In genomic region chr19:1262687-1263123, GRCh38 we compare ENCODE assay signal across 8 cellular contexts. TPM values are rescaled to one million over a fixed set of nuclear protein-coding genes. Genes with fewer than 3 reads are reported as not detected.
DNase-seq lines count a peak whose midpoint lies in the region; ATAC-seq, FAIRE-seq and TF ChIP-seq lines count a peak whose summit lies in the region.

No MANE protein-coding gene starts in this region.

- H3K9me3 ChIP-seq in astrocyte (ENCODE audit: insufficient read depth, low read depth, low read length) (no peaks in the 10 kb centered on the region), lower lobe of right lung (no peaks in the 10 kb centered on the region), tibial artery (no peaks in the 10 kb centered on the region)

- H3K4me1 ChIP-seq in astrocyte (ENCODE audit: insufficient read depth, low read length) (peaks cover 70% of the 10 kb centered on the region), lower lobe of right lung (peaks cover 81% of the 10 kb centered on the region), tibial artery (peaks cover 13 to 91% (median 80%) of the 10 kb centered on the region in 4 donors)

- H3K79me2 ChIP-seq in astrocyte (ENCODE audit: insufficient read depth, low read length) = no peaks in the 10 kb centered on the region

- in situ Hi-C loops in KBM-7 (cut with MboI; ENCODE audit: low pct_unique_long_range_greater_than_20kb, low sequenced_read_pairs) = no loop called here

- H3K4me3 ChIP-seq in astrocyte (ENCODE audit: insufficient read depth, low read depth, low read length) (no peak overlapping the region), lower lobe of right lung (peak overlapping the region; percentile 76), tibial artery (peak overlapping the region in 1 of 2 donors; percentile 77)

- H3K4me2 ChIP-seq in astrocyte (ENCODE audit: low read length) = peak overlapping the region; percentile 96

- H3K27ac Mint-ChIP-seq in activated CD4-positive, alpha-beta T cell treated with anti-CD3 and anti-CD28 coated beads, Interleukin-2, amount 10 ng/mL, durations not matched to agents 24 days and 14 days = peak overlapping the region; percentile 37
- H3K27ac Mint-ChIP-seq in astrocyte (ENCODE audit: unreplicated experiment) = no peak overlapping the region

- peak overlapping the region; percentile 84 for H3K9ac ChIP-seq in astrocyte (ENCODE audit: low read length)

- H3K9me3 Mint-ChIP-seq in activated CD4-positive, alpha-beta T cell treated with anti-CD3 and anti-CD28 coated beads, Interleukin-2, amount 10 ng/mL, durations not matched to agents 24 days and 14 days = no peaks in the 10 kb centered on the region
- no peaks in the 10 kb centered on the region for H3K9me3 Mint-ChIP-seq in astrocyte (ENCODE audit: unreplicated experiment)

- DNase-seq in activated CD4-positive, alpha-beta T cell treated with anti-CD3 and anti-CD28 coated beads, Interleukin-2, amount 10 ng/mL, durations not matched to agents 24 days and 14 days = no peak
- DNase-seq in activated CD4-positive, alpha-beta T cell treated with anti-CD3 and anti-CD28 coated beads for 4 hours = no peak
- DNase-seq in astrocyte (ENCODE audit: low read depth) (no peak), lower lobe of right lung (no peak), tibial artery (no peak), KBM-7 (no peak), H4 (ENCODE audit: low spot score) (no peak)

- H3K36me3 Mint-ChIP-seq in activated CD4-positive, alpha-beta T cell treated with anti-CD3 and anti-CD28 coated beads, Interleukin-2, amount 10 ng/mL, durations not matched to agents 24 days and 14 days (ENCODE audit: low read depth) = peaks cover 11% of the 10 kb centered on the region
- H3K36me3 Mint-ChIP-seq in astrocyte (ENCODE audit: low read depth, unreplicated experiment) = peaks cover 2% of the 10 kb centered on the region

- H2AFZ ChIP-seq in astrocyte (ENCODE audit: low read depth, low read length) = no peak overlapping the region

- intact Hi-C loops in activated CD4-positive, alpha-beta T cell treated with anti-CD3 and anti-CD28 coated beads, Interleukin-2, amount 10 ng/mL, durations not matched to agents 24 days and 14 days (cut with micrococcal nuclease) = no loop called here
- intact Hi-C loops in lower lobe of right lung (cut with DNase I) = no loop called here
- intact Hi-C loops in tibial artery (cut with DNase I; ENCODE audit: low total_unique reads) = no loop called here

- peaks cover 43% of the 10 kb centered on the region for H3K4me1 Mint-ChIP-seq in activated CD4-positive, alpha-beta T cell treated with anti-CD3 and anti-CD28 coated beads, Interleukin-2, amount 10 ng/mL, durations not matched to agents 24 days and 14 days
- H3K4me1 Mint-ChIP-seq in astrocyte (ENCODE audit: low read depth, unreplicated experiment) = peaks cover 27% of the 10 kb centered on the region

- no peaks in the 10 kb centered on the region for H3K27me3 ChIP-seq in astrocyte (ENCODE audit: insufficient read depth, low read length)
- no peaks in the 10 kb centered on the region for H3K27me3 ChIP-seq in lower lobe of right lung (ENCODE audit: low read depth)
- no peaks in the 10 kb centered on the region for H3K27me3 ChIP-seq in tibial artery

- H3K27me3 Mint-ChIP-seq in activated CD4-positive, alpha-beta T cell treated with anti-CD3 and anti-CD28 coated beads, Interleukin-2, amount 10 ng/mL, durations not matched to agents 24 days and 14 days = no peaks in the 10 kb centered on the region
- no peaks in the 10 kb centered on the region for H3K27me3 Mint-ChIP-seq in astrocyte (ENCODE audit: low read depth, unreplicated experiment)

- FAIRE-seq in astrocyte (lab: Jason Lieb, UNC) = no peak

- peak overlapping the region; percentile 46 for H3K4me3 Mint-ChIP-seq in activated CD4-positive, alpha-beta T cell treated with anti-CD3 and anti-CD28 coated beads, Interleukin-2, amount 10 ng/mL, durations not matched to agents 24 days and 14 days
- H3K4me3 Mint-ChIP-seq in astrocyte (ENCODE audit: unreplicated experiment) = no peak overlapping the region

- H3K36me3 ChIP-seq in astrocyte (ENCODE audit: insufficient read depth, low read length) (no peaks in the 10 kb centered on the region), lower lobe of right lung (peaks cover 7% of the 10 kb centered on the region), tibial artery (peaks cover 0 to 11% (median 7%) of the 10 kb centered on the region in 3 donors)

- TF ChIP-seq CTCF in astrocyte (IDR thresholded peaks at IDR 0.05; ENCODE audit: insufficient read depth, low read depth, low read length) (no peak), lower lobe of right lung (IDR thresholded peaks at IDR 0.05) (no peak), tibial artery (IDR thresholded peaks at IDR 0.05) (no peak)

- H4K20me1 ChIP-seq in astrocyte (ENCODE audit: insufficient read depth, low read length) = peaks cover 24% of the 10 kb centered on the region

- ATAC-seq in lower lobe of right lung (no peak), GM19467 (IDR thresholded peaks at IDR 0.05; ENCODE audit: unreplicated experiment) (no peak)

- H3K27ac ChIP-seq in astrocyte (ENCODE audit: low read depth, low read length) = peak overlapping the region; percentile 86
- peak overlapping the region; percentile 98 for H3K27ac ChIP-seq in lower lobe of right lung
- H3K27ac ChIP-seq in tibial artery = peak overlapping the region; percentile 93 to 95

RNA-seq across cellular contexts. Expression of gene CIRBP, which starts 6.4 kb away (rescaled TPM):
- 237 TPM in 2 replicates for total RNA-seq in activated CD4-positive, alpha-beta T cell treated with anti-CD3 and anti-CD28 coated beads, Interleukin-2, amount 10 ng/mL, durations not matched to agents 24 days and 14 days
- total RNA-seq in astrocyte = 184 and 215 TPM in 2 replicates
- 352 TPM for total RNA-seq in lower lobe of right lung
- total RNA-seq in H4 (2014; rRNA removed; shearing (Covaris generic)) = 196 and 197 TPM in 2 replicates

RNA-seq across cellular contexts. Expression of gene FAM174C, which starts 12.6 kb away (rescaled TPM):
- 115 and 126 TPM in 2 replicates for total RNA-seq in activated CD4-positive, alpha-beta T cell treated with anti-CD3 and anti-CD28 coated beads, Interleukin-2, amount 10 ng/mL, durations not matched to agents 24 days and 14 days
- total RNA-seq in astrocyte (50.5 and 50.8 TPM in 2 replicates), lower lobe of right lung (43.5 TPM)
- total RNA-seq in H4 (2014; rRNA removed; shearing (Covaris generic)) = 49.8 and 59.5 TPM in 2 replicates

RNA-seq across cellular contexts. Expression of gene MIDN, which starts 14.3 kb away (rescaled TPM):
- total RNA-seq in activated CD4-positive, alpha-beta T cell treated with anti-CD3 and anti-CD28 coated beads, Interleukin-2, amount 10 ng/mL, durations not matched to agents 24 days and 14 days = 72.3 and 82.4 TPM in 2 replicates
- total RNA-seq in astrocyte (119 and 141 TPM in 2 replicates), lower lobe of right lung (76.3 TPM)
- total RNA-seq in H4 (2014; rRNA removed; shearing (Covaris generic)) = 2.4 and 4.2 TPM in 2 replicates

RNA-seq across cellular contexts. Expression of gene ATP5F1D, which starts 21.2 kb away (rescaled TPM):
- 254 and 269 TPM in 2 replicates for total RNA-seq in activated CD4-positive, alpha-beta T cell treated with anti-CD3 and anti-CD28 coated beads, Interleukin-2, amount 10 ng/mL, durations not matched to agents 24 days and 14 days
- 154 and 170 TPM in 2 replicates for total RNA-seq in astrocyte
- total RNA-seq in lower lobe of right lung = 116 TPM
- 34.9 and 37.0 TPM in 2 replicates for total RNA-seq in H4 (2014; rRNA removed; shearing (Covaris generic))

RNA-seq across cellular contexts. Expression of gene EFNA2, which starts 23.0 kb away (rescaled TPM):
- not detected in 2 replicates for total RNA-seq in activated CD4-positive, alpha-beta T cell treated with anti-CD3 and anti-CD28 coated beads, Interleukin-2, amount 10 ng/mL, durations not matched to agents 24 days and 14 days
- total RNA-seq in astrocyte (7.0 and 8.4 TPM in 2 replicates), lower lobe of right lung (not detected)
- 1.0 and 3.3 TPM in 2 replicates for total RNA-seq in H4 (2014; rRNA removed; shearing (Covaris generic))

Comparison
In these comparisons a context has a peak if more than half of its experiments do, and no peak if none do; other contexts are left out.
1. RNA of gene MIDN, which starts 14.3 kb away (total RNA-seq): 119 to 141 TPM in astrocyte, 72.3 to 82.4 TPM in activated CD4-positive, alpha-beta T cell treated with anti-CD3 and anti-CD28 coated beads, Interleukin-2, amount 10 ng/mL, durations not matched to agents 24 days and 14 days and 76.3 TPM in lower lobe of right lung (single experiment); 2.4 to 4.2 TPM in H4; every median in the first group is over 10 times any median in the second.
2. Peak in every context shown above with its lines, with median percentiles within 50 percentile points of each other: H3K27ac ChIP-seq.